In the genomic region with DNA sequence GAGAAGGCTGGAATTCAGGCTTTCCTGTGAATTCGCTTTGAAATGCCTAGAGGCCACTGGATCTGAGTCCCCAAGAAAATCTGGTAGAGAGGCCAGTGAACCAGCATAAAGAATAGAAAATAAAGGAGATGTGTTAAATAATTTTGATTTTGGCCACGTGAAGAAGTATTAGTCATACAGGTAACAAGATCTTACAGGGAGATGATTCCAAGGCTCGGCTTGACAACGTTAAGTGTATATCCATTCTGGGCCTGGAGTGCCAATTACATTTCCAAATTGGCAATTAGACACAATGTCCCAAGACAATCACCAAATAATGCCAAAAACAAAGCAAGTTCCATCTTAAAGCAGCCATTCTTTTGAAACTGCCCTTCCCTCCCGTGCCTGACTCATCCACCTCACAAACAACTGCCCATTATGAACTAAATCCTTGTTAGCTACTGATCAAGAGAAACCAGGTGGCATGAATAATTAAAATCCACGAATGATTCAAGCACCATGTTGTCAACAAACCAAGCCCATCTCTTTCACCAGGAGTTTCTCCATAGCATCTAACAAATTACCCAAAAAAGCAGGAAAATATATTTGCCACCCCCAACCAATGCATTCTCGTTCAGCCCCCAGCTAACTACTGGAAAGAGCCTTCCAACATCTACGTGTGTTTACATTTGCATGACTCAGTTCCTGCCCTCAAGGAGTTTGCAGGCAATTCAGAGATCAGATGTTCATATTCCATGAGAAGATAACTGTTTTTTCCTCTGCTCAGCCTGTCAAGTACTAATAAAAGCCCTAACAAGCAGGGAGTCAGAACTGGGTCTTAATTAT, we compare ENCODE assay signal across 18 cellular contexts. TPM values are rescaled to one million over a fixed set of nuclear protein-coding genes. Genes with fewer than 3 reads are reported as not detected.
DNase-seq lines count a peak whose midpoint lies in the region; ATAC-seq and TF ChIP-seq lines count a peak whose summit lies in the region.
"Had no signal": no experiment of that assay in that cellular context is flagged by ENCODE, and none has a peak within 500 bp of the region (broad histone marks: within the 10 kb centered on the region; RNA-seq: fewer than 3 reads in every experiment).

No MANE protein-coding gene starts in this region.

- TF ChIP-seq CTCF in MCF 10A (IDR thresholded peaks at IDR 0.05; ENCODE audit: unreplicated experiment) (no peak), gastroesophageal sphincter (IDR thresholded peaks at IDR 0.05) (no peak), A673 (conservative IDR thresholded peaks at IDR 0.05; ENCODE audit: low read depth, low read length) (no peak)

- WGBS in gastroesophageal sphincter (ENCODE audit: low coverage in 1 of 2), 2 donors = 68 to 77% methylated on average over 8 of the region's 8 CpGs

- peaks cover 12% of the 10 kb centered on the region for H3K4me1 Mint-ChIP-seq in MCF 10A (ENCODE audit: insufficient read depth, unreplicated experiment)

- no peaks in the 10 kb centered on the region for H3K9me3 ChIP-seq in gastroesophageal sphincter
- H3K9me3 ChIP-seq in A673 (ENCODE audit: low read depth, low read length, poor library complexity, severe bottlenecking) = no peaks in the 10 kb centered on the region
- H3K9me3 ChIP-seq: Caco-2, testis had no signal

- H3K27me3 Mint-ChIP-seq in MCF 10A (ENCODE audit: insufficient read depth, unreplicated experiment) = no peaks in the 10 kb centered on the region

- peaks cover 9% of the 10 kb centered on the region for H3K79me2 ChIP-seq in ACC112 (ENCODE audit: control insufficient read depth, insufficient read depth, low read length, unreplicated experiment)

- no peaks in the 10 kb centered on the region for H3K36me3 ChIP-seq in ACC112 (ENCODE audit: insufficient read depth, low read length)
- H3K36me3 ChIP-seq in gastroesophageal sphincter = no peaks in the 10 kb centered on the region
- H3K36me3 ChIP-seq in A673 (ENCODE audit: insufficient read depth, low read length, poor library complexity, severe bottlenecking) = no peaks in the 10 kb centered on the region

- intact Hi-C loops in MCF 10A (cut with micrococcal nuclease) (no loop called here), A673 (cut with micrococcal nuclease; ENCODE audit: unreplicated experiment) (no loop called here)

- no peak for TF ChIP-seq EP300 in gastroesophageal sphincter (IDR thresholded peaks at IDR 0.05)

- H3K4me3 ChIP-seq in ACC112 (ENCODE audit: low read depth, low read length) (peak overlapping the region; percentile 49), gastroesophageal sphincter (no peak overlapping the region), A673 (ENCODE audit: low read depth, low read length, poor library complexity, severe bottlenecking) (no peak overlapping the region)
- H3K4me3 ChIP-seq: testis had no signal

- DNase-seq in LHCN-M2 (ENCODE audit: low read depth) (peak; percentile 51), MCF 10A (ENCODE audit: unreplicated experiment) (peak; percentile 45), A673 (ENCODE audit: low spot score) (no peak)
- DNase-seq: activated CD8-positive, alpha-beta memory T cell treated with anti-CD3 and anti-CD28 coated beads, Interleukin-2, amount 50 U/mL, for 48 hours; activated naive CD4-positive, alpha-beta T cell; Caco-2; effector memory CD8-positive, alpha-beta T cell; H9; NCI-H1092; NCI-H446; right cardiac atrium; testis had no signal

- no peak overlapping the region for H3K4me3 Mint-ChIP-seq in MCF 10A (ENCODE audit: unreplicated experiment)
- H3K4me3 Mint-ChIP-seq: brain; effector memory CD8-positive, alpha-beta T cell; H9 had no signal

- no peaks in the 10 kb centered on the region for H3K36me3 Mint-ChIP-seq in MCF 10A (ENCODE audit: insufficient read depth, unreplicated experiment)

- peak overlapping the region; percentile 17 for H3K27ac Mint-ChIP-seq in MCF 10A (ENCODE audit: low read depth, unreplicated experiment)
- H3K27ac Mint-ChIP-seq: brain; effector memory CD8-positive, alpha-beta T cell; H9 had no signal

- ATAC-seq in gastroesophageal sphincter = no peak
- no peak for ATAC-seq in GM19452 (IDR thresholded peaks at IDR 0.05; ENCODE audit: unreplicated experiment)
- no peak for ATAC-seq in GM18870 (IDR thresholded peaks at IDR 0.05; ENCODE audit: unreplicated experiment)
- no peak for ATAC-seq in GM18873 (IDR thresholded peaks at IDR 0.05; ENCODE audit: low FRiP score, unreplicated experiment)
- ATAC-seq: effector memory CD8-positive, alpha-beta T cell; right cardiac atrium had no signal

- POLR2A ChIA-PET in MCF 10A (lab: Yijun Ruan, JAX) (no interaction called here), A673 (lab: Charles Lee; ENCODE audit: low non-redundant PET) (no interaction called here)

- H3K27me3 ChIP-seq in ACC112 (ENCODE audit: insufficient read depth, low read length) (no peaks in the 10 kb centered on the region), gastroesophageal sphincter (no peaks in the 10 kb centered on the region), A673 (replicated peaks; ENCODE audit: insufficient read depth, low read depth, low read length, poor library complexity) (peaks cover 9% of the 10 kb centered on the region)
- H3K27me3 ChIP-seq: testis had no signal

- peak overlapping the region; percentile 59 for H2AFZ ChIP-seq in ACC112 (ENCODE audit: low read length, unreplicated experiment)

- no peak for TF ChIP-seq POLR2A in gastroesophageal sphincter (IDR thresholded peaks at IDR 0.05)

- H3K27ac ChIP-seq in ACC112 (ENCODE audit: low read depth, low read length) = peak overlapping the region; percentile 72
- peak overlapping the region; percentile 2 to 95 (median 58) for H3K27ac ChIP-seq in gastroesophageal sphincter
- H3K27ac ChIP-seq in A673 (ENCODE audit: low read depth, low read length, poor library complexity, severe bottlenecking) = no peak overlapping the region
- H3K27ac ChIP-seq: testis had no signal

- CTCF ChIA-PET in MCF 10A (lab: Yijun Ruan, JAX) (interaction anchor here (0.7 to 1.2 kb wide), 7 partner anchors 12 to 463 kb away, joined by 3 to 5 read pairs (median 3); no protein-coding TSS in a partner anchor), A673 (lab: Charles Lee) (interaction anchor here (0.5 kb wide), 1 partner anchor 60 kb away, joined by 3 read pairs; no protein-coding TSS in a partner anchor)

- no TSS peak for BruUV-seq in MCF 10A (replicated peaks; lab: Mats Ljungman, UMichigan)
- no TSS peak for BruUV-seq in A673 (replicated peaks; lab: Mats Ljungman, UMichigan)

- H3K9me3 Mint-ChIP-seq in MCF 10A (ENCODE audit: unreplicated experiment) = no peaks in the 10 kb centered on the region
- H3K9me3 Mint-ChIP-seq: brain; effector memory CD8-positive, alpha-beta T cell; H9 had no signal

- peaks cover 23% of the 10 kb centered on the region for H3K4me1 ChIP-seq in ACC112 (ENCODE audit: control insufficient read depth, insufficient read depth, low read length, unreplicated experiment)
- peaks cover 3 to 99% (median 23%) of the 10 kb centered on the region in 3 donors for H3K4me1 ChIP-seq in gastroesophageal sphincter
- H3K4me1 ChIP-seq in A673 (ENCODE audit: insufficient read depth, low read length, poor library complexity, severe bottlenecking) = no peaks in the 10 kb centered on the region
- H3K4me1 ChIP-seq: Caco-2, testis had no signal

RNA-seq across cellular contexts. Expression of a gene that starts 8.5 kb away (rescaled TPM):
- 27.4 and 28.6 TPM in 2 replicates for total RNA-seq in LHCN-M2 (2014; rRNA removed)
- polyA plus RNA-seq in LHCN-M2 (2012) = 29.1 TPM
- total RNA-seq in MCF 10A (2022) = 7.5 and 16.4 TPM in 2 replicates
- total RNA-seq in gastroesophageal sphincter = 100 to 1,000 TPM; 168 to 389 (median 323) TPM
- 0.84 and 1.3 TPM in 2 replicates for total RNA-seq in A673 (2021)
